In genomic region chr22:36237462-36238347, GRCh38 we compare ENCODE assay signal across 7 cellular contexts. TPM values are rescaled to one million over a fixed set of nuclear protein-coding genes. Genes with fewer than 3 reads are reported as not detected.
DNase-seq lines count a peak whose midpoint lies in the region; TF ChIP-seq lines count a peak whose summit lies in the region.

No MANE protein-coding gene starts in this region.

- intact Hi-C loops in esophagus muscularis mucosa (cut with DNase I) = loop anchor here (5.0 kb wide), 1 partner anchor 40 kb away; no protein-coding TSS in a partner anchor
- intact Hi-C loops in posterior vena cava (cut with DNase I) = no loop called here

- H3K4me3 ChIP-seq in SJSA1 (peak overlapping the region; percentile 13), esophagus muscularis mucosa (peak overlapping the region; percentile 60 to 70 (median 60))

- no peak for TF ChIP-seq EP300 in esophagus muscularis mucosa (IDR thresholded peaks at IDR 0.05)

- DNase-seq in GM13977 (ENCODE audit: low spot score) (peak; percentile 21), SJSA1 (ENCODE audit: low read depth in 1 of 2, low spot score in 2 of 2) (peak in 1 of 2 experiments; percentile 37), esophagus muscularis mucosa (ENCODE audit: extremely low spot score) (no peak), posterior vena cava (ENCODE audit: low spot score) (peak; percentile 75), middle frontal gyrus (ENCODE audit: extremely low spot score, low spot score) (no peak), iPS-NIHi7 (ENCODE audit: extremely low spot score) (no peak), NCI-H2227 (lab: John Stamatoyannopoulos, UW; ENCODE audit: unreplicated experiment) (no peak)

- H3K27me3 ChIP-seq in SJSA1 (replicated peaks) (no peaks in the 10 kb centered on the region), esophagus muscularis mucosa (no peaks in the 10 kb centered on the region)

- H3K27ac ChIP-seq in SJSA1 (no peak overlapping the region), esophagus muscularis mucosa (replicated peaks in 1 of 4) (peak overlapping the region; percentile 85 to 90 (median 88))

- TF ChIP-seq CTCF in GM13977 (IDR thresholded peaks at IDR 0.05; ENCODE audit: extremely low read depth, insufficient read depth, missing control alignments) (no peak), esophagus muscularis mucosa (IDR thresholded peaks at IDR 0.05) (no peak)

- 59% methylated on average over 12 of the region's 12 CpGs for WGBS in esophagus muscularis mucosa

- H3K9me3 ChIP-seq in SJSA1 (replicated peaks) = no peaks in the 10 kb centered on the region; the same call in 1 of the 2 replicates
- no peaks in the 10 kb centered on the region for H3K9me3 ChIP-seq in esophagus muscularis mucosa

- peaks cover 21% of the 10 kb centered on the region for H3K4me1 ChIP-seq in SJSA1 (replicated peaks)
- H3K4me1 ChIP-seq in esophagus muscularis mucosa = peaks cover 33 to 67% (median 54%) of the 10 kb centered on the region in 4 donors

- no peak for TF ChIP-seq POLR2A in esophagus muscularis mucosa (IDR thresholded peaks at IDR 0.05; ENCODE audit: low read depth)

- H3K36me3 ChIP-seq in SJSA1 (peaks cover 26% of the 10 kb centered on the region), esophagus muscularis mucosa (peaks cover 6 to 15% (median 9%) of the 10 kb centered on the region in 4 donors)

- in situ Hi-C loops in GM13977 (cut with MboI; ENCODE audit: low pct_unique_long_range_greater_than_20kb, low sequenced_read_pairs, unreplicated experiment) = no loop called here

RNA-seq across cellular contexts. Expression of gene APOL2, which starts 1.6 kb away (rescaled TPM):
- 23.8 and 29.3 TPM in 2 replicates for total RNA-seq in SJSA1 (2014; rRNA removed; shearing (Covaris generic))
- total RNA-seq in esophagus muscularis mucosa (10 to 100 TPM; 22.0 to 41.9 (median 34.4) TPM), posterior vena cava (10 to 100 TPM; 50.5 to 54.4 TPM)

RNA-seq across cellular contexts. Expression of gene APOL1, which starts 15.2 kb away (rescaled TPM):
- total RNA-seq in SJSA1 (2014; rRNA removed; shearing (Covaris generic)) = 4.4 and 5.8 TPM in 2 replicates
- total RNA-seq in esophagus muscularis mucosa (10 to 100 TPM; 19.0 to 48.8 (median 28.0) TPM), posterior vena cava (10 to 100 TPM; 39.9 to 69.3 TPM)

RNA-seq across cellular contexts. Expression of gene APOL4, which starts 36.1 kb away (rescaled TPM):
- 0.08 TPM in 1 of 2 replicates, not detected in the other for total RNA-seq in SJSA1 (2014; rRNA removed; shearing (Covaris generic))
- 10 to 100 TPM in 1 of 4 donors, 1 to 10 TPM in 2, under 1 TPM in 1; 0.19 to 24.7 (median 1.6) TPM for total RNA-seq in esophagus muscularis mucosa
- total RNA-seq in posterior vena cava = 1 to 10 TPM; 7.5 to 9.5 TPM

Comparison
In these comparisons a context has a peak if more than half of its experiments do, and no peak if none do; other contexts are left out.
1. DNase-seq: peak in GM13977 (single experiment) and posterior vena cava (single experiment); none in esophagus muscularis mucosa (single experiment), middle frontal gyrus (single experiment), iPS-NIHi7 (single experiment) and NCI-H2227 (single experiment).